ENCODE assay signal across 2 cellular contexts in genomic region chr15:30990451-30991300, GRCh38.
TF ChIP-seq lines count a peak whose summit lies in the region.

No MANE protein-coding gene starts in this region.

TF ChIP-seq in HEK293, 187 proteins besides CTCF, POLR2A, EP300 and RAD21 (continued from another document):
- TF ChIP-seq PRDM4 (tag by site-specific recombination; IDR thresholded peaks at IDR 0.05) (no peak), PRDM1 (tag by site-specific recombination; IDR thresholded peaks at IDR 0.05) (0 out of 2 replicates have a peak, but pooled peaks have one; percentile 44), ZNF677 (tag by site-specific recombination; IDR thresholded peaks at IDR 0.05) (no peak), ZFP37 (tag by site-specific recombination; IDR thresholded peaks at IDR 0.05) (no peak), ZNF626 (tag by site-specific recombination; IDR thresholded peaks at IDR 0.05) (no peak), ZFHX2 (tag by site-specific recombination; conservative IDR thresholded peaks at IDR 0.05) (no peak), ZNF549 (tag by site-specific recombination; IDR thresholded peaks at IDR 0.05) (no peak), ZBTB1 (tag by site-specific recombination; IDR thresholded peaks at IDR 0.05) (no peak), ZNF175 (tag by site-specific recombination; IDR thresholded peaks at IDR 0.05) (no peak), ZSCAN30 (tag by site-specific recombination; IDR thresholded peaks at IDR 0.05) (no peak), YY2 (tag by site-specific recombination; IDR thresholded peaks at IDR 0.05) (no peak), ZNF202 (tag by site-specific recombination; IDR thresholded peaks at IDR 0.05; ENCODE audit: borderline replicate concordance) (no peak), ZBTB44 (tag by site-specific recombination; IDR thresholded peaks at IDR 0.05) (no peak)
- TF ChIP-seq, protein P1, sequence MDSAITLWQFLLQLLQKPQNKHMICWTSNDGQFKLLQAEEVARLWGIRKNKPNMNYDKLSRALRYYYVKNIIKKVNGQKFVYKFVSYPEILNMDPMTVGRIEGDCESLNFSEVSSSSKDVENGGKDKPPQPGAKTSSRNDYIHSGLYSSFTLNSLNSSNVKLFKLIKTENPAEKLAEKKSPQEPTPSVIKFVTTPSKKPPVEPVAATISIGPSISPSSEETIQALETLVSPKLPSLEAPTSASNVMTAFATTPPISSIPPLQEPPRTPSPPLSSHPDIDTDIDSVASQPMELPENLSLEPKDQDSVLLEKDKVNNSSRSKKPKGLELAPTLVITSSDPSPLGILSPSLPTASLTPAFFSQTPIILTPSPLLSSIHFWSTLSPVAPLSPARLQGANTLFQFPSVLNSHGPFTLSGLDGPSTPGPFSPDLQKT (IDR thresholded peaks at IDR 0.05; ENCODE audit: borderline replicate concordance, low read depth, low read length), result no peak
- TF ChIP-seq, protein P2, sequence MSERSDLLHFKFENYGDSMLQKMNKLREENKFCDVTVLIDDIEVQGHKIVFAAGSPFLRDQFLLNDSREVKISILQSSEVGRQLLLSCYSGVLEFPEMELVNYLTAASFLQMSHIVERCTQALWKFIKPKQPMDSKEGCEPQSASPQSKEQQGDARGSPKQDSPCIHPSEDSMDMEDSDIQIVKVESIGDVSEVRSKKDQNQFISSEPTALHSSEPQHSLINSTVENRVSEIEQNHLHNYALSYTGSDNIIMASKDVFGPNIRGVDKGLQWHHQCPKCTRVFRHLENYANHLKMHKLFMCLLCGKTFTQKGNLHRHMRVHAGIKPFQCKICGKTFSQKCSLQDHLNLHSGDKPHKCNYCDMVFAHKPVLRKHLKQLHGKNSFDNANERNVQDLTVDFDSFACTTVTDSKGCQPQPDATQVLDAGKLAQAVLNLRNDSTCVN (tag by site-specific recombination; optimal IDR thresholded peaks at IDR 0.05), result no peak
- TF ChIP-seq, protein P3, sequence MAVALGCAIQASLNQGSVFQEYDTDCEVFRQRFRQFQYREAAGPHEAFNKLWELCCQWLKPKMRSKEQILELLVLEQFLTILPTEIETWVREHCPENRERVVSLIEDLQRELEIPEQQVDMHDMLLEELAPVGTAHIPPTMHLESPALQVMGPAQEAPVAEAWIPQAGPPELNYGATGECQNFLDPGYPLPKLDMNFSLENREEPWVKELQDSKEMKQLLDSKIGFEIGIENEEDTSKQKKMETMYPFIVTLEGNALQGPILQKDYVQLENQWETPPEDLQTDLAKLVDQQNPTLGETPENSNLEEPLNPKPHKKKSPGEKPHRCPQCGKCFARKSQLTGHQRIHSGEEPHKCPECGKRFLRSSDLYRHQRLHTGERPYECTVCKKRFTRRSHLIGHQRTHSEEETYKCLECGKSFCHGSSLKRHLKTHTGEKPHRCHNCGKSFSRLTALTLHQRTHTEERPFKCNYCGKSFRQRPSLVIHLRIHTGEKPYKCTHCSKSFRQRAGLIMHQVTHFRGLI (tag by site-specific recombination; IDR thresholded peaks at IDR 0.05), result no peak
- TF ChIP-seq, protein P4, sequence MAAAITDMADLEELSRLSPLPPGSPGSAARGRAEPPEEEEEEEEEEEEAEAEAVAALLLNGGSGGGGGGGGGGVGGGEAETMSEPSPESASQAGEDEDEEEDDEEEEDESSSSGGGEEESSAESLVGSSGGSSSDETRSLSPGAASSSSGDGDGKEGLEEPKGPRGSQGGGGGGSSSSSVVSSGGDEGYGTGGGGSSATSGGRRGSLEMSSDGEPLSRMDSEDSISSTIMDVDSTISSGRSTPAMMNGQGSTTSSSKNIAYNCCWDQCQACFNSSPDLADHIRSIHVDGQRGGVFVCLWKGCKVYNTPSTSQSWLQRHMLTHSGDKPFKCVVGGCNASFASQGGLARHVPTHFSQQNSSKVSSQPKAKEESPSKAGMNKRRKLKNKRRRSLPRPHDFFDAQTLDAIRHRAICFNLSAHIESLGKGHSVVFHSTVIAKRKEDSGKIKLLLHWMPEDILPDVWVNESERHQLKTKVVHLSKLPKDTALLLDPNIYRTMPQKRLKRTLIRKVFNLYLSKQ (tag by site-specific recombination; IDR thresholded peaks at IDR 0.05; ENCODE audit: borderline replicate concordance), result no peak

TF ChIP-seq in SK-N-SH, 30 proteins besides CTCF, POLR2A, EP300 and RAD21 (continued from another document):
- TF ChIP-seq JUND (IDR thresholded peaks at IDR 0.05) (no peak), SIN3A (IDR thresholded peaks at IDR 0.05; ENCODE audit: borderline replicate concordance, low read depth, low read length) (no peak), RCOR1 (IDR thresholded peaks at IDR 0.05; ENCODE audit: low read length) (no peak), CHD2 (IDR thresholded peaks at IDR 0.05; ENCODE audit: low read length, partially characterized antibody) (no peak), GABPA (IDR thresholded peaks at IDR 0.05; ENCODE audit: low read depth) (no peak), TAF1 (IDR thresholded peaks at IDR 0.05; ENCODE audit: borderline replicate concordance, low read depth, low read length) (no peak), TEAD4 (IDR thresholded peaks at IDR 0.05; ENCODE audit: borderline replicate concordance, insufficient read depth) (no peak), GATA2 (CRISPR knock-in tag; IDR thresholded peaks at IDR 0.05) (no peak), TCF12 (IDR thresholded peaks at IDR 0.05) (no peak)
- TF ChIP-seq, protein P5, sequence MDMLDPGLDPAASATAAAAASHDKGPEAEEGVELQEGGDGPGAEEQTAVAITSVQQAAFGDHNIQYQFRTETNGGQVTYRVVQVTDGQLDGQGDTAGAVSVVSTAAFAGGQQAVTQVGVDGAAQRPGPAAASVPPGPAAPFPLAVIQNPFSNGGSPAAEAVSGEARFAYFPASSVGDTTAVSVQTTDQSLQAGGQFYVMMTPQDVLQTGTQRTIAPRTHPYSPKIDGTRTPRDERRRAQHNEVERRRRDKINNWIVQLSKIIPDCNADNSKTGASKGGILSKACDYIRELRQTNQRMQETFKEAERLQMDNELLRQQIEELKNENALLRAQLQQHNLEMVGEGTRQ (IDR thresholded peaks at IDR 0.05; ENCODE audit: borderline replicate concordance, low read depth, low read length), result no peak
